31 cellular contexts compared by ENCODE assay signal in the genomic region with DNA sequence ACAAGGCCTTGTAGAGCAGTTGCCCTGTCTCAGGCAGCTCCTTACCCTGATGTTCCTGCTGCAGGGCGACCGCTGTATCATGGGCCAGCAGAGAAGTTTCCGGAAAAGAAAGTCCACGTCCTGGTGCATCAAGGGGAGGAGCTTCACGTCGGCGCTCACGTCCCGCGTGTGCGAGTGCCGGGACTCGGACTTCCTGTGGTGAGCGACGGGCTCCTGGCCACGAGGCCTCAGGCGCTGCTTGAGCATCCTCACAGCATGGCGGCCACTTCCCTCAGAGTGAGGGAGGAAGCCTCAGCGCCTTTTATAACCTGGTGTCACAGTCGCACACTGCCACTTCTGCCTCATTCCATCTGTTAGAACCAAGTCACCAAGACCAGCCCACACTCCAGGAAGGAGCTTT.
"Had no signal": no experiment of that assay in that cellular context is flagged by ENCODE, and none has a peak within 500 bp of the region (broad histone marks: within the 10 kb centered on the region; RNA-seq: fewer than 3 reads in every experiment).

No MANE protein-coding gene starts in this region.

- H3K9ac ChIP-seq: parathyroid adenoma had no signal

- H3K36me3 Mint-ChIP-seq: stimulated activated naive B cell treated with anti-CD40 and anti-IgM and Interleukin-4, amounts not matched to agents 10 μg/mL and 1 μg/mL and 100 μg/mL, for 72 hours had no signal

- H3K27ac Mint-ChIP-seq: nephron; stimulated activated naive B cell treated with anti-CD40 and anti-IgM and Interleukin-4, amounts not matched to agents 10 μg/mL and 1 μg/mL and 100 μg/mL, for 72 hours had no signal

- H3K27ac ChIP-seq: left lung, lower lobe of right lung, neutrophil, parathyroid adenoma, psoas muscle, skin epidermis, stomach, testis, thyroid gland, transverse colon, upper lobe of left lung, vagina had no signal

- FAIRE-seq: islet of Langerhans, kidney had no signal

- H3K9me3 ChIP-seq: lower lobe of right lung, mucosa of descending colon, neutrophil, psoas muscle, testis, thyroid gland, transverse colon, vagina had no signal

- H3K4me3 Mint-ChIP-seq: immature natural killer cell; naive thymus-derived CD4-positive, alpha-beta T cell; nephron; neural crest cell; stimulated activated naive B cell treated with anti-CD40 and anti-IgM and Interleukin-4, amounts not matched to agents 10 μg/mL and 1 μg/mL and 100 μg/mL, for 72 hours had no signal

- H3K79me2 ChIP-seq: parathyroid adenoma had no signal

- H2AFZ ChIP-seq: parathyroid adenoma had no signal

- DNase-seq: hypothalamus; immature natural killer cell; kidney; left colon; lower lobe of right lung; mesendoderm; midbrain; naive thymus-derived CD4-positive, alpha-beta T cell; occipital lobe; stimulated activated CD4-positive, alpha-beta T cell treated with anti-CD3 and anti-CD28 coated beads, Interleukin-12 subunit alpha, Interleukin-12 subunit beta, amount 100 ng/mL, for 4 hours; stimulated activated CD4-positive, alpha-beta T cell treated with anti-CD3 and anti-CD28 coated beads, Interleukin-15, amount 100 ng/mL, for 24 hours; stimulated activated CD4-positive, alpha-beta T cell treated with anti-CD3 and anti-CD28 coated beads, Interleukin-2, amount 100 ng/mL, for 24 hours; stimulated activated CD4-positive, alpha-beta T cell treated with anti-CD3 and anti-CD28 coated beads, Interleukin-4, amount 100 ng/mL, for 1 hour; stimulated activated naive B cell treated with anti-CD40 and anti-IgM and Interleukin-4, amounts not matched to agents 10 μg/mL and 1 μg/mL and 100 μg/mL, for 72 hours; stimulated activated naive CD8-positive, alpha-beta T cell treated with anti-CD3 and anti-CD28 coated beads, Interleukin-15, Interleukin-2, amounts not matched to agents 100 U/mL and 50 U/mL, for 24 hours; stomach; testis; thyroid gland; transverse colon had no signal

- H3K4me3 ChIP-seq: left lung, lower lobe of right lung, mucosa of descending colon, psoas muscle, skin epidermis, stomach, testis, thyroid gland, transverse colon, upper lobe of left lung, vagina had no signal

- H3K27me3 ChIP-seq: testis, thyroid gland, upper lobe of left lung, vagina had no signal

- H3K36me3 ChIP-seq: left lung, lower lobe of right lung, neutrophil, thyroid gland, transverse colon, upper lobe of left lung, vagina had no signal

- ATAC-seq: left colon; left lung; lower lobe of right lung; mucosa of descending colon; naive thymus-derived CD4-positive, alpha-beta T cell; psoas muscle; sciatic nerve; stimulated activated naive B cell treated with anti-CD40 and anti-IgM and Interleukin-4, amounts not matched to agents 10 μg/mL and 1 μg/mL and 100 μg/mL, for 72 hours; stimulated activated naive CD8-positive, alpha-beta T cell treated with anti-CD3 and anti-CD28 coated beads, Interleukin-15, Interleukin-2, amounts not matched to agents 100 U/mL and 50 U/mL, for 24 hours had no signal

- H3K4me1 ChIP-seq: left lung, lower lobe of right lung, parathyroid adenoma, psoas muscle, testis, thyroid gland, transverse colon, vagina had no signal

- H3K9me3 Mint-ChIP-seq: neural crest cell had no signal
